Comparison of ENCODE assay signal across 10 cellular contexts in the genomic region with DNA sequence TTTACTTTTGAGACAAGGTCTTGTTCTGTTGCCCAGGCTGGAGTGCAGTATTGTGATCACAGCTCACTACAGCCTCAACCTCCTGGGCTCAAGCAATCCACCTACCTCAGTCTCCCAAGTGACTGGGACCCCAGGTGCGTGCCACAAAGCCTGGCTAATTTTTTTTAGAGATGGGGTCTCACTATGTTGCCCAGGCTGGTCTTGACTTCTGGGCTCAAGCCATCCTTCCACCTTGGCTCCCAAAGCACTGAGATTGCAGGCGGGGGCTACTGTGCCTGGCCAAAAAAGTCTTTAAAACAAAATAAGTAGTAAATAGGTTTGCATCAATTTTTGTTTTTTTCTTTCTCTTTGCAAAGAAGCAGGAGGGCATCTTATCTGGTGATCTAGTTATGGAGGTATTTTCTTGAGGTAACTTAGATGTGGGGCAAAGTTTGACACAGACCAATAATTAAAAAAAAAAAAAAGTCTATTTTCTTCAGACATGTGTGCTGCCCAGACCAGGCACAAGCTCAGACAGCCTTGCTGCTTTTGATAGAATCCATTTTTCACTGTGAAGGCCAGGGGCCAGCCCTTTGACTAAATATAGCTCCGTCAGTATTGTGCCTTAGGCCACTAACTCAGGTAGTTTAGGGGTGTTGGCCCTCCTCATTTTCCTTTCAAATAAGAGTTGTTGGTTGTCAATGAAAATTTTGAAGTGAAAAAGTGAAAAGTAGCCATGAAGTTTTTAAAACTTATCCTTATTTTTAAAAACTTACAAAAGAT. TPM values are rescaled to one million over a fixed set of nuclear protein-coding genes. Genes with fewer than 3 reads are reported as not detected.
A peak's percentile ranks its signal among the peaks of the same experiment; 100 is the strongest.
DNase-seq lines count a peak whose midpoint lies in the region; ATAC-seq and TF ChIP-seq lines count a peak whose summit lies in the region.
"Had no signal": no experiment of that assay in that cellular context is flagged by ENCODE, and none has a peak within 500 bp of the region (broad histone marks: within the 10 kb centered on the region; RNA-seq: fewer than 3 reads in every experiment).

No MANE protein-coding gene starts in this region.

- peaks cover 24% of the 10 kb centered on the region for H3F3A ChIP-seq in DOHH2 (ENCODE audit: control insufficient read depth, insufficient read depth)

- ATAC-seq in gastrocnemius medialis: no peak
- ATAC-seq in GM18870 (IDR thresholded peaks at IDR 0.05; ENCODE audit: unreplicated experiment): no peak

- peak overlapping the region; percentile 22 for H3K4me2 ChIP-seq in DOHH2 (ENCODE audit: low read length)

- H3K27ac ChIP-seq in DOHH2 (ENCODE audit: low read depth, low read length): no peak overlapping the region
- H3K27ac ChIP-seq in gastrocnemius medialis: peak overlapping the region; percentile 95 to 99 (median 97)

- H3K4me3 ChIP-seq in DOHH2 (ENCODE audit: low read length) (no peak overlapping the region), WI38 (ENCODE audit: low read depth, low read length) (peak overlapping the region; percentile 87), fibroblast of mammary gland (ENCODE audit: control insufficient read depth, low read depth, low read length) (peak overlapping the region; percentile 98), gastrocnemius medialis (peak overlapping the region; percentile 85 to 97 (median 88))

- H3K4me1 ChIP-seq in DOHH2 (ENCODE audit: control insufficient read depth, low read length): peaks cover 84% of the 10 kb centered on the region
- peaks cover 79 to 82% of the 10 kb centered on the region in 2 donors for H3K4me1 ChIP-seq in gastrocnemius medialis

- intact Hi-C loops in gastrocnemius medialis (cut with DNase I; ENCODE audit: low total_unique reads): loop anchor here (2.0 kb wide), 1 partner anchor 32 kb away; no protein-coding TSS in a partner anchor

- H3K36me3 ChIP-seq in DOHH2 (ENCODE audit: control insufficient read depth, low read length) (no peaks in the 10 kb centered on the region), gastrocnemius medialis (no peaks in the 10 kb centered on the region)

- H4K20me1 ChIP-seq in DOHH2 (ENCODE audit: control insufficient read depth, insufficient read depth, low read depth, low read length): no peaks in the 10 kb centered on the region

- DNase-seq in fibroblast of mammary gland (ENCODE audit: low read depth): no peak
- peak in 1 of 2 donors; percentile 57 for DNase-seq in gastrocnemius medialis
- DNase-seq in SW480 (ENCODE audit: low spot score): no peak
- no peak for DNase-seq in amniotic stem cell (lab: John Stamatoyannopoulos, UW)
- no peak for DNase-seq in NCI-H128 (lab: John Stamatoyannopoulos, UW; ENCODE audit: unreplicated experiment)
- DNase-seq: NCI-H2227 treated with DMSO at 0.1 percent for 48 hours, occipital lobe had no signal

- in situ Hi-C loops in gastrocnemius medialis (cut with MboI; ENCODE audit: low sequenced_read_pairs in 4 of 4): no loop called here

- peaks cover 38% of the 10 kb centered on the region for H3K79me2 ChIP-seq in DOHH2 (ENCODE audit: control insufficient read depth, low read length)

- H3K9me2 ChIP-seq in DOHH2 (replicated peaks; ENCODE audit: control insufficient read depth, low read length): no peaks in the 10 kb centered on the region

- no peak for TF ChIP-seq POLR2A in gastrocnemius medialis (IDR thresholded peaks at IDR 0.05)

- H3K9me3 ChIP-seq in DOHH2 (ENCODE audit: control insufficient read depth, insufficient read depth, low read length): no peaks in the 10 kb centered on the region
- no peaks in the 10 kb centered on the region for H3K9me3 ChIP-seq in gastrocnemius medialis

- TF ChIP-seq CTCF in DOHH2 (IDR thresholded peaks at IDR 0.05; ENCODE audit: low read depth, low read length, poor library complexity, severe bottlenecking): no peak
- no peak for TF ChIP-seq CTCF in WI38 (IDR thresholded peaks at IDR 0.05; ENCODE audit: low read depth, low read length)
- no peak for TF ChIP-seq CTCF in fibroblast of mammary gland (conservative IDR thresholded peaks at IDR 0.05; ENCODE audit: control insufficient read depth, insufficient read depth, low read depth, low read length)
- TF ChIP-seq CTCF in gastrocnemius medialis (IDR thresholded peaks at IDR 0.05 in 4 of 5, conservative IDR thresholded peaks at IDR 0.05 in 1 of 5): no peak

- H3K27me3 ChIP-seq in DOHH2 (ENCODE audit: control insufficient read depth, low read length) (no peaks in the 10 kb centered on the region), gastrocnemius medialis (no peaks in the 10 kb centered on the region)

RNA-seq across cellular contexts. Expression of gene ARL6IP5, which starts 2.5 kb away (rescaled TPM):
- 100 to 1,000 TPM; 108 to 181 (median 145) TPM for total RNA-seq in gastrocnemius medialis

RNA-seq across cellular contexts. Expression of gene UBA3, which starts 7.0 kb away (rescaled TPM):
- total RNA-seq in gastrocnemius medialis: 10 to 100 TPM; 29.3 to 42.2 (median 36.0) TPM

RNA-seq across cellular contexts. Expression of gene TMF1, which starts 35.1 kb away (rescaled TPM):
- total RNA-seq in gastrocnemius medialis: 10 to 100 TPM; 27.0 to 49.6 (median 33.5) TPM

RNA-seq across cellular contexts. Expression of gene LMOD3, which starts 35.2 kb away (rescaled TPM):
- total RNA-seq in gastrocnemius medialis: 100 to 1,000 TPM in 3 of 4 donors, 10 to 100 TPM in 1; 31.0 to 194 (median 113) TPM
